In genomic region chr11:128518493-128519207, GRCh38 we compare ENCODE assay signal across 10 cellular contexts.
A peak's percentile ranks its signal among the peaks of the same experiment; 100 is the strongest.
DNase-seq lines count a peak whose midpoint lies in the region; ATAC-seq and TF ChIP-seq lines count a peak whose summit lies in the region.
"Had no signal": no experiment of that assay in that cellular context is flagged by ENCODE, and none has a peak within 500 bp of the region (broad histone marks: within the 10 kb centered on the region; RNA-seq: fewer than 3 reads in every experiment).

No MANE protein-coding gene starts in this region.

- H3K9me3 ChIP-seq in fibroblast of lung (ENCODE audit: control insufficient read depth, insufficient read depth, low read depth, low read length) = no peaks in the 10 kb centered on the region
- H3K9me3 ChIP-seq in spleen = no peaks in the 10 kb centered on the region

- no peak for TF ChIP-seq CTCF in fibroblast of lung (conservative IDR thresholded peaks at IDR 0.05 in 1 of 2, IDR thresholded peaks at IDR 0.05 in 1 of 2; ENCODE audit: low read depth in 1 of 2, low read length in 2 of 2)
- no peak for TF ChIP-seq CTCF in spleen (IDR thresholded peaks at IDR 0.05 in 8 of 11, conservative IDR thresholded peaks at IDR 0.05 in 3 of 11)

- no peak overlapping the region for H2AFZ ChIP-seq in fibroblast of lung (ENCODE audit: low read length)

- H3K36me3 ChIP-seq in fibroblast of lung (ENCODE audit: control insufficient read depth, insufficient read depth, low read length) (no peaks in the 10 kb centered on the region), spleen (peaks cover 0 to 60% (median 1%) of the 10 kb centered on the region in 6 donors), H7 (replicated peaks; ENCODE audit: control insufficient read depth, insufficient read depth, low read length) (no peaks in the 10 kb centered on the region)

- 36 to 55% (median 47%) methylated on average over 7 of the region's 7 CpGs for WGBS in spleen, 5 donors

- H3K4me1 ChIP-seq in fibroblast of lung (ENCODE audit: control insufficient read depth, extremely low read depth, insufficient read depth, low read length) = peaks cover 19% of the 10 kb centered on the region
- peaks cover 42 to 92% (median 60%) of the 10 kb centered on the region in 6 donors for H3K4me1 ChIP-seq in spleen

- H3K79me2 ChIP-seq in fibroblast of lung (ENCODE audit: control insufficient read depth, insufficient read depth, low read length) = peaks cover 84% of the 10 kb centered on the region

- peak overlapping the region; percentile 58 for H3K9ac ChIP-seq in fibroblast of lung (ENCODE audit: insufficient read depth, low read length)

- H3K27me3 ChIP-seq in fibroblast of lung (ENCODE audit: control insufficient read depth, insufficient read depth, low read length) = no peaks in the 10 kb centered on the region
- H3K27me3 ChIP-seq in spleen (replicated peaks in 1 of 7) = no peaks in the 10 kb centered on the region
- peaks cover 2% of the 10 kb centered on the region; the same call in 1 of the 2 replicates for H3K27me3 ChIP-seq in H7 (ENCODE audit: control insufficient read depth, insufficient read depth, low read length)

- H3K27ac ChIP-seq in fibroblast of lung (ENCODE audit: insufficient read depth, low read length) (peak overlapping the region; percentile 99), spleen (peak overlapping the region; percentile 95 to 99 (median 99))
- H3K27ac ChIP-seq: C4-2B, SK-N-MC had no signal

- peaks cover 5% of the 10 kb centered on the region for H4K20me1 ChIP-seq in fibroblast of lung (ENCODE audit: control insufficient read depth, extremely low read depth, insufficient read depth, low read length)

- no peak for ATAC-seq in GM18861 (IDR thresholded peaks at IDR 0.05; ENCODE audit: unreplicated experiment)

- intact Hi-C loops in spleen (cut with DNase I; ENCODE audit: low total_unique reads) = loop anchor here (10.0 kb wide), 1 partner anchor 106 kb away; no protein-coding TSS in a partner anchor

- peak; percentile 30 for DNase-seq in NCI-H2029 (lab: John Stamatoyannopoulos, UW)
- no peak for DNase-seq in NCI-H2029 treated with DMSO at 0.1 percent for 48 hours (lab: John Stamatoyannopoulos, UW)
- DNase-seq in RKO (ENCODE audit: low spot score) = peak; percentile 64
- DNase-seq in fibroblast of lung (ENCODE audit: low read depth in 2 of 2) = peak; percentile 38 to 64
- no peak for DNase-seq in spleen
- DNase-seq in foreskin melanocyte = no peak
- DNase-seq in H7 = no peak

- peak in 1 of 3 donors; percentile 44 for TF ChIP-seq POLR2A in spleen (IDR thresholded peaks at IDR 0.05)

- peak overlapping the region; percentile 82 for H3K4me2 ChIP-seq in fibroblast of lung (ENCODE audit: extremely low read depth, insufficient read depth, low read length)

- H3K4me3 ChIP-seq in fibroblast of lung (replicated peaks in 1 of 4; ENCODE audit: control extremely low read depth in 1 of 4, insufficient read depth in 1 of 4, low read depth in 3 of 4, low read length in 4 of 4) (peak overlapping the region; percentile 94 to 96 (median 94)), spleen (peak overlapping the region; percentile 51 to 86 (median 72)), H7 (ENCODE audit: insufficient read depth, low read depth, low read length) (no peak overlapping the region)
- H3K4me3 ChIP-seq: SK-N-MC had no signal

Comparison
In these comparisons a context has a peak if more than half of its experiments do, and no peak if none do; other contexts are left out.
1. DNase-seq: peak in NCI-H2029 (single experiment), RKO (single experiment) and fibroblast of lung (2 of 2); none in NCI-H2029 treated with DMSO at 0.1 percent for 48 hours (single experiment), spleen (single experiment), foreskin melanocyte (single experiment) and H7 (single experiment).